In genomic region chr19:38666662-38667448, GRCh38 we compare ENCODE assay signal across 8 cellular contexts. TPM values are rescaled to one million over a fixed set of nuclear protein-coding genes. Genes with fewer than 3 reads are reported as not detected.
DNase-seq lines count a peak whose midpoint lies in the region; ATAC-seq, FAIRE-seq and TF ChIP-seq lines count a peak whose summit lies in the region.

No MANE protein-coding gene starts in this region.

- H3K27me3 ChIP-seq in iPS-15b (ENCODE audit: control insufficient read depth, insufficient read depth, low read length) (no peaks in the 10 kb centered on the region), small intestine (ENCODE audit: control insufficient read depth in 2 of 2, insufficient read depth in 2 of 2, low read length in 2 of 2) (no peaks in the 10 kb centered on the region)

- TF ChIP-seq CTCF in GM13977 (IDR thresholded peaks at IDR 0.05; ENCODE audit: extremely low read depth, insufficient read depth, missing control alignments) (no peak), astrocyte of the spinal cord (IDR thresholded peaks at IDR 0.05; ENCODE audit: low read depth, low read length) (no peak)

- 26 to 31% (median 27%) methylated on average over 9 of the region's 9 CpGs for WGBS in small intestine, 3 donors

- no peak overlapping the region for H3K4me3 ChIP-seq in astrocyte of the spinal cord (ENCODE audit: low read depth, low read length)
- peak overlapping the region; percentile 20 for H3K4me3 ChIP-seq in iPS-15b (ENCODE audit: low read depth, low read length)
- no peak overlapping the region for H3K4me3 ChIP-seq in small intestine (ENCODE audit: low read depth in 1 of 2, low read length in 2 of 2)

- H3K4me1 ChIP-seq in iPS-15b (ENCODE audit: control insufficient read depth, insufficient read depth, low read length) (peaks cover 69% of the 10 kb centered on the region), small intestine (ENCODE audit: control insufficient read depth in 2 of 2, insufficient read depth in 1 of 2, low read depth in 1 of 2, low read length in 1 of 2) (peaks cover 44 to 64% of the 10 kb centered on the region in 2 donors)

- no peak for FAIRE-seq in small intestine (lab: Jason Lieb, UNC)

- in situ Hi-C loops in GM13977 (cut with MboI; ENCODE audit: low pct_unique_long_range_greater_than_20kb, low sequenced_read_pairs, unreplicated experiment), result no loop called here
- in situ Hi-C loops in astrocyte of the spinal cord (cut with HindIII; ENCODE audit: low sequenced_read_pairs), result no loop called here

- H3K27ac ChIP-seq in small intestine (ENCODE audit: low read depth in 1 of 2, low read length in 1 of 2), result peak overlapping the region; percentile 72 to 93

- H3K36me3 ChIP-seq in iPS-15b (ENCODE audit: control insufficient read depth, insufficient read depth, low read length) (peaks cover 3% of the 10 kb centered on the region), small intestine (ENCODE audit: control insufficient read depth in 2 of 2, insufficient read depth in 2 of 2, low read length in 2 of 2) (no peaks in the 10 kb centered on the region)

- H3K9me3 ChIP-seq in iPS-15b (ENCODE audit: control insufficient read depth, insufficient read depth, low read length) (no peaks in the 10 kb centered on the region), small intestine (ENCODE audit: control insufficient read depth, low read depth) (no peaks in the 10 kb centered on the region)

- no peak for ATAC-seq in GM18907 (IDR thresholded peaks at IDR 0.05; ENCODE audit: unreplicated experiment)

- DNase-seq in GM13977 (ENCODE audit: low spot score) (peak; percentile 80), NCI-H2029 treated with DMSO at 0.1 percent for 48 hours (lab: John Stamatoyannopoulos, UW) (peak; percentile 34), astrocyte of the spinal cord (ENCODE audit: low read depth, low spot score) (peak; percentile 79), small intestine (peak; percentile 58), D341Med (ENCODE audit: low spot score) (no peak)
- DNase-seq in activated CD8-positive, alpha-beta memory T cell treated with anti-CD3 and anti-CD28 coated beads, Interleukin-2, amount 50 U/mL, for 48 hours, result no peak

- peak overlapping the region; percentile 63 for H3K9ac ChIP-seq in iPS-15b (ENCODE audit: low read depth, low read length)

RNA-seq across cellular contexts. Expression of gene ACTN4, which starts 19.4 kb away (rescaled TPM):
- polyA plus RNA-seq in small intestine, result 100 to 1,000 TPM; 188 to 326 (median 291) TPM

RNA-seq across cellular contexts. Expression of gene EIF3K, which starts 47.9 kb away (rescaled TPM):
- 100 to 1,000 TPM; 619 to 710 (median 633) TPM for polyA plus RNA-seq in small intestine

RNA-seq across cellular contexts. Expression of gene MAP4K1, which starts 49.1 kb away (rescaled TPM):
- 10 to 100 TPM in 1 of 3 donors, 1 to 10 TPM in 1, under 1 TPM in 1; 0.45 to 10.8 (median 4.0) TPM for polyA plus RNA-seq in small intestine

Comparison
In these comparisons a context has a peak if more than half of its experiments do, and no peak if none do; other contexts are left out.
1. DNase-seq: peak in GM13977 (single experiment), NCI-H2029 treated with DMSO at 0.1 percent for 48 hours (single experiment), astrocyte of the spinal cord (single experiment) and small intestine (single experiment); none in D341Med (single experiment) and activated CD8-positive, alpha-beta memory T cell treated with anti-CD3 and anti-CD28 coated beads, Interleukin-2, amount 50 U/mL, for 48 hours (single experiment).